In genomic region chr1:240027059-240027462, GRCh38 we compare ENCODE assay signal across 8 cellular contexts.
A peak's percentile ranks its signal among the peaks of the same experiment; 100 is the strongest.
DNase-seq lines count a peak whose midpoint lies in the region; ATAC-seq and TF ChIP-seq lines count a peak whose summit lies in the region.

No MANE protein-coding gene starts in this region.

- H3K4me3 Mint-ChIP-seq in activated CD4-positive, alpha-beta T cell treated with anti-CD3 and anti-CD28 coated beads, Interleukin-2, amount 10 ng/mL, durations not matched to agents 7 days and 5 days: no peak overlapping the region
- no peak overlapping the region for H3K4me3 Mint-ChIP-seq in endothelial cell (ENCODE audit: unreplicated experiment)

- H3K79me2 ChIP-seq in neural cell (replicated peaks; ENCODE audit: insufficient read depth, low read length): no peaks in the 10 kb centered on the region

- no peak overlapping the region for H2AFZ ChIP-seq in neural cell (ENCODE audit: low read depth, low read length)

- no peaks in the 10 kb centered on the region for H3K9me2 ChIP-seq in neural cell (ENCODE audit: insufficient read depth, low read length)

- H3K27ac Mint-ChIP-seq in activated CD4-positive, alpha-beta T cell treated with anti-CD3 and anti-CD28 coated beads, Interleukin-2, amount 10 ng/mL, durations not matched to agents 7 days and 5 days: no peak overlapping the region
- no peak overlapping the region for H3K27ac Mint-ChIP-seq in endothelial cell (ENCODE audit: unreplicated experiment)

- H3K4me3 ChIP-seq in neural cell (ENCODE audit: low read length): no peak overlapping the region

- intact Hi-C loops in posterior vena cava (cut with DNase I): loop anchor here in 1 of 2 donors (10.0 kb wide), 1 partner anchor 128 kb away; no protein-coding TSS in a partner anchor

- no peaks in the 10 kb centered on the region for H3K36me3 ChIP-seq in neural cell (ENCODE audit: insufficient read depth, low read length)

- H3K4me2 ChIP-seq in neural cell (ENCODE audit: low read length): no peak overlapping the region

- DNase-seq in activated CD4-positive, alpha-beta T cell treated with anti-CD3 and anti-CD28 coated beads, Interleukin-2, amount 10 ng/mL, durations not matched to agents 7 days and 5 days: peak; percentile 26
- DNase-seq in activated CD4-positive, alpha-beta T cell treated with anti-CD3 and anti-CD28 coated beads, Interleukin-2, amount 50 U/mL, for 1 hour: no peak
- DNase-seq in LHCN-M2 (ENCODE audit: low read depth) (peak; percentile 65), RWPE1 (ENCODE audit: low spot score) (peak; percentile 66), endothelial cell (ENCODE audit: low spot score) (peak; percentile 58), posterior vena cava (ENCODE audit: low spot score) (no peak)

- no peaks in the 10 kb centered on the region for H3K9me3 ChIP-seq in neural cell (ENCODE audit: low read length)

- ATAC-seq in GM21825 (IDR thresholded peaks at IDR 0.05; ENCODE audit: unreplicated experiment): peak; percentile 87

- POLR2A ChIA-PET in activated CD4-positive, alpha-beta T cell treated with anti-CD3 and anti-CD28 coated beads, Interleukin-2, amount 10 ng/mL, durations not matched to agents 7 days and 5 days (lab: Charles Lee): no interaction called here
- POLR2A ChIA-PET in RWPE1 (lab: Yijun Ruan, JAX; ENCODE audit: low non-redundant PET): no interaction called here

- TF ChIP-seq EP300 in neural cell (conservative IDR thresholded peaks at IDR 0.05; ENCODE audit: poor library complexity, severe bottlenecking): no peak

- TF ChIP-seq RAD21 in neural cell (conservative IDR thresholded peaks at IDR 0.05): peak; percentile 89

- no peaks in the 10 kb centered on the region for H3K4me1 Mint-ChIP-seq in activated CD4-positive, alpha-beta T cell treated with anti-CD3 and anti-CD28 coated beads, Interleukin-2, amount 10 ng/mL, durations not matched to agents 7 days and 5 days
- no peaks in the 10 kb centered on the region for H3K4me1 Mint-ChIP-seq in endothelial cell (ENCODE audit: unreplicated experiment)

- no peak overlapping the region for H3K9ac ChIP-seq in neural cell (ENCODE audit: low read length)

- H3K36me3 Mint-ChIP-seq in activated CD4-positive, alpha-beta T cell treated with anti-CD3 and anti-CD28 coated beads, Interleukin-2, amount 10 ng/mL, durations not matched to agents 7 days and 5 days (ENCODE audit: low read depth): no peaks in the 10 kb centered on the region
- H3K36me3 Mint-ChIP-seq in endothelial cell (ENCODE audit: low read depth, unreplicated experiment): no peaks in the 10 kb centered on the region

- H3K27ac ChIP-seq in RWPE1: no peak overlapping the region
- no peak overlapping the region for H3K27ac ChIP-seq in neural cell (ENCODE audit: low read length)

- no peaks in the 10 kb centered on the region for H3K27me3 ChIP-seq in neural cell (ENCODE audit: insufficient read depth, low read depth, low read length)

- no peaks in the 10 kb centered on the region for H3K9me3 Mint-ChIP-seq in activated CD4-positive, alpha-beta T cell treated with anti-CD3 and anti-CD28 coated beads, Interleukin-2, amount 10 ng/mL, durations not matched to agents 7 days and 5 days
- no peaks in the 10 kb centered on the region for H3K9me3 Mint-ChIP-seq in endothelial cell (ENCODE audit: unreplicated experiment)

- TF ChIP-seq CTCF in RWPE1 (conservative IDR thresholded peaks at IDR 0.05; ENCODE audit: low read depth) (peak; percentile 84), endothelial cell (IDR thresholded peaks at IDR 0.05; ENCODE audit: unreplicated experiment) (peak; percentile 65), neural cell (IDR thresholded peaks at IDR 0.05; ENCODE audit: poor library complexity, severe bottlenecking) (peak; percentile 84)

- H4K20me1 ChIP-seq in neural cell (ENCODE audit: insufficient read depth): no peaks in the 10 kb centered on the region

- H3F3A ChIP-seq in neural cell (ENCODE audit: insufficient read depth, low read length, poor library complexity, severe bottlenecking): no peaks in the 10 kb centered on the region

- CTCF ChIA-PET in activated CD4-positive, alpha-beta T cell treated with anti-CD3 and anti-CD28 coated beads, Interleukin-2, amount 10 ng/mL, durations not matched to agents 7 days and 5 days (lab: Charles Lee): no interaction called here
- CTCF ChIA-PET in RWPE1 (lab: Yijun Ruan, JAX): interaction anchor here (0.6 to 0.8 kb wide), 5 partner anchors 94 to 664 kb away, joined by 3 to 5 read pairs (median 4); no protein-coding TSS in a partner anchor

- no peaks in the 10 kb centered on the region for H3K27me3 Mint-ChIP-seq in activated CD4-positive, alpha-beta T cell treated with anti-CD3 and anti-CD28 coated beads, Interleukin-2, amount 10 ng/mL, durations not matched to agents 7 days and 5 days
- no peaks in the 10 kb centered on the region for H3K27me3 Mint-ChIP-seq in endothelial cell (ENCODE audit: unreplicated experiment)

TF ChIP-seq in neural cell, 6 proteins besides CTCF, POLR2A, EP300 and RAD21:
- TF ChIP-seq EZH2 (IDR thresholded peaks at IDR 0.05; ENCODE audit: borderline replicate concordance, insufficient read depth, low read length, poor library complexity, severe bottlenecking) (no peak), SMC3 (conservative IDR thresholded peaks at IDR 0.05; ENCODE audit: poor library complexity) (peak; percentile 83)

Comparison
In these comparisons a context has a peak if more than half of its experiments do, and no peak if none do; other contexts are left out.
1. DNase-seq: peak in activated CD4-positive, alpha-beta T cell treated with anti-CD3 and anti-CD28 coated beads, Interleukin-2, amount 10 ng/mL, durations not matched to agents 7 days and 5 days (single experiment), LHCN-M2 (single experiment), RWPE1 (single experiment) and endothelial cell (single experiment); none in activated CD4-positive, alpha-beta T cell treated with anti-CD3 and anti-CD28 coated beads, Interleukin-2, amount 50 U/mL, for 1 hour (single experiment) and posterior vena cava (single experiment).
2. Peak in every context shown above with its lines, with median percentiles within 50 percentile points of each other: CTCF ChIP-seq.